ENCODE assay signal across 16 cellular contexts in genomic region chr3:153070153-153070868, GRCh38.
DNase-seq lines count a peak whose midpoint lies in the region; ATAC-seq and TF ChIP-seq lines count a peak whose summit lies in the region.
"Had no signal": no experiment of that assay in that cellular context is flagged by ENCODE, and none has a peak within 500 bp of the region (broad histone marks: within the 10 kb centered on the region; RNA-seq: fewer than 3 reads in every experiment).

No MANE protein-coding gene starts in this region.

- H2AFZ ChIP-seq in KMS-11 (ENCODE audit: low read depth) (no peak overlapping the region), OCI-LY7 (ENCODE audit: low read length) (no peak overlapping the region)

- H3K27ac ChIP-seq in KMS-11 (peak overlapping the region; percentile 8; the same call in 1 of the 2 replicates), foreskin keratinocyte (peak overlapping the region; percentile 12), OCI-LY7 (ENCODE audit: low read depth, low read length, poor library complexity, severe bottlenecking) (no peak overlapping the region)
- H3K27ac ChIP-seq: ovary, thyroid gland had no signal

- no peaks in the 10 kb centered on the region for H3K9me2 ChIP-seq in OCI-LY7 (ENCODE audit: insufficient read depth, low read length)

- no peaks in the 10 kb centered on the region for H3K9me3 ChIP-seq in adipocyte (ENCODE audit: control insufficient read depth, low read length)
- no peaks in the 10 kb centered on the region for H3K9me3 ChIP-seq in OCI-LY7 (ENCODE audit: low read length)
- H3K9me3 ChIP-seq: BLaER1 treated with 17β-estradiol and CSF1 and Interleukin-3, amounts not matched to agents 10 nM and 100 nM; ovary; thyroid gland had no signal

- H3K79me2 ChIP-seq in KMS-11 (ENCODE audit: insufficient read depth, low read depth), result no peaks in the 10 kb centered on the region
- no peaks in the 10 kb centered on the region for H3K79me2 ChIP-seq in OCI-LY7 (ENCODE audit: insufficient read depth, low read depth, low read length)

- no peaks in the 10 kb centered on the region for H3K9me3 Mint-ChIP-seq in activated naive CD4-positive, alpha-beta T cell treated with anti-CD3 and anti-CD28 coated beads, Interleukin-2, amount 10 ng/mL, durations not matched to agents 7 days and 5 days
- H3K9me3 Mint-ChIP-seq: activated CD8-positive, alpha-beta T cell treated with anti-CD3 and anti-CD28 coated beads for 36 hours; activated naive CD4-positive, alpha-beta T cell treated with anti-CD3 and anti-CD28 coated beads, Interleukin-2, amount 50 U/mL, for 72 hours had no signal

- no peaks in the 10 kb centered on the region for H4K20me1 ChIP-seq in KMS-11 (ENCODE audit: insufficient read depth)
- no peaks in the 10 kb centered on the region for H4K20me1 ChIP-seq in OCI-LY7 (ENCODE audit: insufficient read depth, low read length)
- H4K20me1 ChIP-seq: BLaER1 treated with 17β-estradiol and CSF1 and Interleukin-3, amounts not matched to agents 10 nM and 100 nM had no signal

- no peak overlapping the region for H3K27ac Mint-ChIP-seq in activated naive CD4-positive, alpha-beta T cell treated with anti-CD3 and anti-CD28 coated beads, Interleukin-2, amount 10 ng/mL, durations not matched to agents 7 days and 5 days
- H3K27ac Mint-ChIP-seq: activated CD8-positive, alpha-beta T cell treated with anti-CD3 and anti-CD28 coated beads for 36 hours had no signal

- H3K27me3 ChIP-seq in KMS-11 (ENCODE audit: insufficient read depth, low read depth) (no peaks in the 10 kb centered on the region), adipocyte (replicated peaks; ENCODE audit: control insufficient read depth, insufficient read depth, low read length) (no peaks in the 10 kb centered on the region), foreskin keratinocyte (no peaks in the 10 kb centered on the region)
- H3K27me3 ChIP-seq: BLaER1 treated with 17β-estradiol and CSF1 and Interleukin-3, amounts not matched to agents 10 nM and 100 nM; ovary; thyroid gland had no signal

- ATAC-seq in foreskin keratinocyte (peak; percentile 76), GM21515 (IDR thresholded peaks at IDR 0.05; ENCODE audit: unreplicated experiment) (no peak)
- ATAC-seq: activated CD8-positive, alpha-beta T cell treated with anti-CD3 and anti-CD28 coated beads for 36 hours; activated naive CD4-positive, alpha-beta T cell treated with anti-CD3 and anti-CD28 coated beads, Interleukin-2, amount 50 U/mL, for 72 hours; left lobe of liver had no signal

- POLR2A ChIA-PET in OCI-LY7 (lab: Charles Lee), result interaction anchor here (0.7 kb wide), 1 partner anchor 1212 kb away, joined by 4 read pairs; no protein-coding TSS in a partner anchor

- peaks cover 4% of the 10 kb centered on the region for H3K27me3 Mint-ChIP-seq in activated naive CD4-positive, alpha-beta T cell treated with anti-CD3 and anti-CD28 coated beads, Interleukin-2, amount 10 ng/mL, durations not matched to agents 7 days and 5 days
- H3K27me3 Mint-ChIP-seq: activated CD8-positive, alpha-beta T cell treated with anti-CD3 and anti-CD28 coated beads for 36 hours had no signal

- TF ChIP-seq CTCF in AG09309 (IDR thresholded peaks at IDR 0.05; ENCODE audit: control insufficient read depth, insufficient read depth, low read depth, low read length, missing control alignments), result no peak
- TF ChIP-seq CTCF in KMS-11 (conservative IDR thresholded peaks at IDR 0.05; ENCODE audit: low read depth, low read length), result no peak
- TF ChIP-seq CTCF in foreskin keratinocyte (conservative IDR thresholded peaks at IDR 0.05), result no peak
- TF ChIP-seq CTCF in OCI-LY7 (conservative IDR thresholded peaks at IDR 0.05; ENCODE audit: low read length), result no peak

- DNase-seq in AG09309 (ENCODE audit: low read depth) (peak; percentile 31), adipocyte (ENCODE audit: low read depth) (peak; percentile 29), foreskin keratinocyte (peak; percentile 25 to 59), mucosa of gallbladder (ENCODE audit: low spot score) (no peak), OCI-LY7 (ENCODE audit: low spot score) (no peak)
- no peak for DNase-seq in activated naive CD4-positive, alpha-beta T cell treated with anti-CD3 and anti-CD28 coated beads, Interleukin-2, amount 10 ng/mL, durations not matched to agents 7 days and 5 days
- DNase-seq: activated CD8-positive, alpha-beta T cell treated with anti-CD3 and anti-CD28 coated beads for 36 hours; NCI-H1417 treated with DMSO at 0.1 percent for 48 hours; ovary; SHP77 treated with DMSO at 0.1 percent for 48 hours; thyroid gland had no signal

- no TSS peak for BruUV-seq in OCI-LY7 (replicated peaks; lab: Mats Ljungman, UMichigan)

- H3K9ac ChIP-seq in KMS-11 (no peak overlapping the region), adipocyte (ENCODE audit: low read length) (no peak overlapping the region)

- H3K4me1 Mint-ChIP-seq in activated naive CD4-positive, alpha-beta T cell treated with anti-CD3 and anti-CD28 coated beads, Interleukin-2, amount 10 ng/mL, durations not matched to agents 7 days and 5 days, result peaks cover 5% of the 10 kb centered on the region

- H3K4me2 ChIP-seq in KMS-11, result peak overlapping the region; percentile 32
- H3K4me2 ChIP-seq in OCI-LY7 (ENCODE audit: low read length), result no peak overlapping the region

- H3K36me3 Mint-ChIP-seq in activated naive CD4-positive, alpha-beta T cell treated with anti-CD3 and anti-CD28 coated beads, Interleukin-2, amount 10 ng/mL, durations not matched to agents 7 days and 5 days, result no peaks in the 10 kb centered on the region
- H3K36me3 Mint-ChIP-seq: activated naive CD4-positive, alpha-beta T cell treated with anti-CD3 and anti-CD28 coated beads, Interleukin-2, amount 50 U/mL, for 72 hours had no signal

- H3K36me3 ChIP-seq in KMS-11 (ENCODE audit: insufficient read depth) (no peaks in the 10 kb centered on the region), adipocyte (ENCODE audit: control insufficient read depth, insufficient read depth, low read length, severe bottlenecking) (no peaks in the 10 kb centered on the region), OCI-LY7 (ENCODE audit: insufficient read depth, low read length) (no peaks in the 10 kb centered on the region)
- H3K36me3 ChIP-seq: BLaER1 treated with 17β-estradiol and CSF1 and Interleukin-3, amounts not matched to agents 10 nM and 100 nM; ovary; thyroid gland had no signal

- CTCF ChIA-PET in OCI-LY7 (lab: Charles Lee; ENCODE audit: unreplicated experiment), result no interaction called here
- CTCF ChIA-PET in activated naive CD4-positive, alpha-beta T cell treated with anti-CD3 and anti-CD28 coated beads, Interleukin-2, amount 10 ng/mL, durations not matched to agents 7 days and 5 days (lab: Charles Lee), result no interaction called here

- intact Hi-C loops in OCI-LY7 (cut with micrococcal nuclease; ENCODE audit: unreplicated experiment), result no loop called here

- no peak overlapping the region for H3K4me3 ChIP-seq in AG09309 (ENCODE audit: control insufficient read depth, low read depth, low read length)
- no peak overlapping the region for H3K4me3 ChIP-seq in KMS-11 (IDR thresholded peaks at IDR 0.05; ENCODE audit: insufficient read depth, low read depth, low read length)
- H3K4me3 ChIP-seq in adipocyte (ENCODE audit: low read length), result peak overlapping the region; percentile 62
- H3K4me3 ChIP-seq in OCI-LY7 (ENCODE audit: low read depth, low read length, poor library complexity, severe bottlenecking), result no peak overlapping the region
- H3K4me3 ChIP-seq: BLaER1 treated with 17β-estradiol and CSF1 and Interleukin-3, amounts not matched to agents 10 nM and 100 nM; ovary; thyroid gland had no signal

- no peak overlapping the region for H3K4me3 Mint-ChIP-seq in activated naive CD4-positive, alpha-beta T cell treated with anti-CD3 and anti-CD28 coated beads, Interleukin-2, amount 10 ng/mL, durations not matched to agents 7 days and 5 days
- H3K4me3 Mint-ChIP-seq: activated CD8-positive, alpha-beta T cell treated with anti-CD3 and anti-CD28 coated beads for 36 hours had no signal

- peaks cover 21% of the 10 kb centered on the region for H3K4me1 ChIP-seq in KMS-11 (ENCODE audit: low read depth, poor library complexity, severe bottlenecking)
- H3K4me1 ChIP-seq in adipocyte (ENCODE audit: control insufficient read depth, insufficient read depth, low read length), result peaks cover 13% of the 10 kb centered on the region
- peaks cover 5% of the 10 kb centered on the region for H3K4me1 ChIP-seq in foreskin keratinocyte
- H3K4me1 ChIP-seq in OCI-LY7 (ENCODE audit: insufficient read depth, low read length, poor library complexity, severe bottlenecking), result no peaks in the 10 kb centered on the region
- H3K4me1 ChIP-seq: thyroid gland had no signal

Comparison
In these comparisons a context has a peak if more than half of its experiments do, and no peak if none do; other contexts are left out.
1. DNase-seq: peak in AG09309 (single experiment), adipocyte (single experiment) and foreskin keratinocyte (2 of 2); none in mucosa of gallbladder (single experiment), OCI-LY7 (single experiment) and activated naive CD4-positive, alpha-beta T cell treated with anti-CD3 and anti-CD28 coated beads, Interleukin-2, amount 10 ng/mL, durations not matched to agents 7 days and 5 days (single experiment).